ENCODE assay signal across 1 cellular context in genomic region chr17:50630524-50631194, GRCh38.
TF ChIP-seq lines count a peak whose summit lies in the region.

No MANE protein-coding gene starts in this region.

TF ChIP-seq in HepG2, 621 proteins besides CTCF, POLR2A, EP300 and RAD21 (continued from another document):
- TF ChIP-seq ZSCAN5A (CRISPR knock-in tag; IDR thresholded peaks at IDR 0.05; ENCODE audit: borderline replicate concordance) (no peak), ZBTB26 (CRISPR knock-in tag; IDR thresholded peaks at IDR 0.05; ENCODE audit: borderline replicate concordance) (peak; percentile 82; the same call in 1 of the 2 replicates), NR3C1 (CRISPR knock-in tag; IDR thresholded peaks at IDR 0.05) (no peak), MNT (IDR thresholded peaks at IDR 0.05) (no peak; the same call in 1 of the 2 replicates), ATF2 (CRISPR knock-in tag; IDR thresholded peaks at IDR 0.05) (no peak), PATZ1 (CRISPR knock-in tag; IDR thresholded peaks at IDR 0.05) (peak; percentile 80), E2F2 (CRISPR knock-in tag; IDR thresholded peaks at IDR 0.05; ENCODE audit: borderline replicate concordance) (no peak), ZC3H13 (CRISPR knock-in tag; IDR thresholded peaks at IDR 0.05) (no peak), DRAP1 (CRISPR knock-in tag; IDR thresholded peaks at IDR 0.05) (peak; percentile 48; the same call in 1 of the 2 replicates), KDM3A (CRISPR knock-in tag; IDR thresholded peaks at IDR 0.05; ENCODE audit: low read depth) (peak; percentile 72; the same call in 1 of the 2 replicates), ZNF629 (CRISPR knock-in tag; conservative IDR thresholded peaks at IDR 0.05) (no peak), ATAD3A (CRISPR knock-in tag; IDR thresholded peaks at IDR 0.05) (no peak), ZNF563 (CRISPR knock-in tag; IDR thresholded peaks at IDR 0.05) (no peak), ZNF17 (CRISPR knock-in tag; IDR thresholded peaks at IDR 0.05) (no peak), ADNP (CRISPR knock-in tag; IDR thresholded peaks at IDR 0.05) (no peak), REPIN1 (CRISPR knock-in tag; IDR thresholded peaks at IDR 0.05; ENCODE audit: borderline replicate concordance, low read depth) (peak; percentile 64; the same call in 1 of the 2 replicates), SKI (IDR thresholded peaks at IDR 0.05; ENCODE audit: partially characterized antibody) (no peak), ARHGAP35 (CRISPR knock-in tag; IDR thresholded peaks at IDR 0.05; ENCODE audit: borderline replicate concordance) (0 out of 2 replicates have a peak, but pooled peaks have one; percentile 26), HDAC1 (CRISPR knock-in tag; IDR thresholded peaks at IDR 0.05) (no peak), ZSCAN25 (CRISPR knock-in tag; IDR thresholded peaks at IDR 0.05) (no peak), PTBP1 (IDR thresholded peaks at IDR 0.05; ENCODE audit: low read depth, low read length, poor library complexity, severe bottlenecking) (no peak), GMEB2 (CRISPR knock-in tag; IDR thresholded peaks at IDR 0.05; ENCODE audit: low read depth) (no peak)
